In genomic region chr15:78907577-78907976, GRCh38 we compare ENCODE assay signal across 9 cellular contexts. TPM values are rescaled to one million over a fixed set of nuclear protein-coding genes. Genes with fewer than 3 reads are reported as not detected.
DNase-seq lines count a peak whose midpoint lies in the region; ATAC-seq, FAIRE-seq and TF ChIP-seq lines count a peak whose summit lies in the region.
"Had no signal": no experiment of that assay in that cellular context is flagged by ENCODE, and none has a peak within 500 bp of the region (broad histone marks: within the 10 kb centered on the region; RNA-seq: fewer than 3 reads in every experiment).

No MANE protein-coding gene starts in this region.

- intact Hi-C loops in transverse colon (cut with DNase I; ENCODE audit: low total_unique reads): no loop called here

- H3K4me3 ChIP-seq in bronchial epithelial cell (ENCODE audit: low read depth, low read length) (no peak overlapping the region), transverse colon (no peak overlapping the region)

- H3K4me1 ChIP-seq in transverse colon: no peaks in the 10 kb centered on the region

- no peak for TF ChIP-seq EP300 in transverse colon (IDR thresholded peaks at IDR 0.05; ENCODE audit: low read depth)

- peak overlapping the region in 2 of 3 experiments; percentile 21 to 36 for H3K27ac Mint-ChIP-seq in nephron

- H3K27ac ChIP-seq in transverse colon: no peak overlapping the region

- no peak for FAIRE-seq in bronchial epithelial cell (lab: Jason Lieb, UNC)
- FAIRE-seq: A204.1 had no signal

- no peaks in the 10 kb centered on the region for H3K27me3 Mint-ChIP-seq in nephron (ENCODE audit: low read depth)

- peaks cover 78% of the 10 kb centered on the region for H3K36me3 Mint-ChIP-seq in nephron (ENCODE audit: low read depth)

- 42 to 70% methylated on average over 3 of the region's 3 CpGs for WGBS in transverse colon (ENCODE audit: low coverage in 1 of 2), 2 donors

- peaks cover 30% of the 10 kb centered on the region for H3K4me1 Mint-ChIP-seq in nephron

- peak; percentile 46 for DNase-seq in DMS 273 (lab: John Stamatoyannopoulos, UW; ENCODE audit: unreplicated experiment)
- no peak for DNase-seq in DMS 273 treated with DMSO at 0.1 percent for 48 hours (lab: John Stamatoyannopoulos, UW)
- DNase-seq in bronchial epithelial cell (ENCODE audit: low read depth): no peak
- no peak for DNase-seq in transverse colon
- no peak for DNase-seq in activated CD4-positive, alpha-beta T cell treated with anti-CD3 and anti-CD28 coated beads, Interleukin-2, amount 50 U/mL, for 1 hour

- H3K36me3 ChIP-seq in bronchial epithelial cell (ENCODE audit: control insufficient read depth, insufficient read depth, low read length) (peaks cover 10% of the 10 kb centered on the region), transverse colon (peaks cover 0 to 34% (median 14%) of the 10 kb centered on the region in 4 donors)

- no peak for ATAC-seq in GM18502 (IDR thresholded peaks at IDR 0.05; ENCODE audit: poor library complexity, unreplicated experiment)

- no peaks in the 10 kb centered on the region for H3K9me3 Mint-ChIP-seq in nephron

- in situ Hi-C loops in transverse colon (cut with MboI; ENCODE audit: low pct_ligation_motif_present in 1 of 4, low pct_unique_long_range_greater_than_20kb in 1 of 4, low sequenced_read_pairs in 3 of 4): loop anchor here in 3 of 4 donors (25.0 kb wide), 1 partner anchor 280 kb away; no protein-coding TSS in a partner anchor

- H3K27me3 ChIP-seq in bronchial epithelial cell (ENCODE audit: control insufficient read depth, insufficient read depth, low read length) (no peaks in the 10 kb centered on the region), transverse colon (no peaks in the 10 kb centered on the region)

- H3K4me3 Mint-ChIP-seq in nephron: no peak overlapping the region

- TF ChIP-seq POLR2A in transverse colon (IDR thresholded peaks at IDR 0.05): no peak

- TF ChIP-seq CTCF in LNCAP (IDR thresholded peaks at IDR 0.05) (peak; percentile 46; the same call in 1 of the 2 replicates), bronchial epithelial cell (IDR thresholded peaks at IDR 0.05; ENCODE audit: insufficient read depth, low read length, severe bottlenecking) (peak; percentile 16), nephron (IDR thresholded peaks at IDR 0.05; ENCODE audit: unreplicated experiment in 3 of 3) (peak; percentile 17 to 37 (median 22)), transverse colon (IDR thresholded peaks at IDR 0.05) (peak in 1 of 5 experiments; percentile 7)

- no peaks in the 10 kb centered on the region for H3K9me3 ChIP-seq in transverse colon

RNA-seq across cellular contexts. Expression of gene MORF4L1, which starts 34.9 kb away (rescaled TPM):
- 216 and 296 TPM in 2 replicates for total RNA-seq in bronchial epithelial cell
- 100 to 1,000 TPM; 149 to 330 (median 235) TPM for total RNA-seq in transverse colon

RNA-seq across cellular contexts. Expression of gene CTSH, which starts 37.3 kb away (rescaled TPM):
- total RNA-seq in bronchial epithelial cell (47.5 and 75.8 TPM in 2 replicates), transverse colon (10 to 100 TPM in 3 of 4 donors, 1 to 10 TPM in 1; 8.6 to 70.2 (median 41.0) TPM)
